8 cellular contexts compared by ENCODE assay signal in genomic region chr6:85452441-85452881, GRCh38. TPM values are rescaled to one million over a fixed set of nuclear protein-coding genes. Genes with fewer than 3 reads are reported as not detected.
DNase-seq lines count a peak whose midpoint lies in the region; ATAC-seq and TF ChIP-seq lines count a peak whose summit lies in the region.

No MANE protein-coding gene starts in this region.

- no peak for ATAC-seq in activated T-cell treated with anti-CD3 and anti-CD28 coated beads, Interleukin-2, amount 50 U/mL, for 4 hours
- ATAC-seq in HG02840 (IDR thresholded peaks at IDR 0.05; ENCODE audit: low FRiP score, unreplicated experiment) (no peak), GM19395 (IDR thresholded peaks at IDR 0.05; ENCODE audit: unreplicated experiment) (no peak)

- H3K4me3 ChIP-seq in adipocyte (ENCODE audit: low read length) (peak overlapping the region; percentile 97), transverse colon (peak overlapping the region in 1 of 4 donors; percentile 65)

- WGBS in transverse colon (ENCODE audit: low coverage in 1 of 2), 2 donors = 30% methylated on average over 5 of the region's 5 CpGs; no CpG with 5 or more reads in 1 of the 2 donors

- no peak for TF ChIP-seq POLR2A in transverse colon (IDR thresholded peaks at IDR 0.05)

- peak overlapping the region; percentile 87 for H3K4me3 Mint-ChIP-seq in activated T-cell treated with anti-CD3 and anti-CD28 coated beads, Interleukin-2, amount 50 U/mL, for 4 hours

- TF ChIP-seq CTCF in transverse colon (IDR thresholded peaks at IDR 0.05) = no peak

- DNase-seq in activated T-cell treated with anti-CD3 and anti-CD28 coated beads, Interleukin-2, amount 50 U/mL, for 4 hours = no peak
- DNase-seq in activated T-cell treated with anti-CD3 and anti-CD28 coated beads for 4 hours = no peak
- DNase-seq in adipocyte (ENCODE audit: low read depth) = peak; percentile 82
- DNase-seq in iris pigment epithelial cell (ENCODE audit: low read depth) = peak; percentile 90
- DNase-seq in transverse colon = no peak
- no peak for DNase-seq in stimulated activated CD8-positive, alpha-beta memory T cell treated with anti-CD3 and anti-CD28 coated beads, Interleukin-4, amount 100 ng/mL, for 48 hours

- H3K27me3 ChIP-seq in adipocyte (replicated peaks; ENCODE audit: control insufficient read depth, insufficient read depth, low read length) (no peaks in the 10 kb centered on the region), transverse colon (peaks cover 14% of the 10 kb centered on the region)

- in situ Hi-C loops in transverse colon (cut with MboI; ENCODE audit: low pct_ligation_motif_present in 1 of 4, low pct_unique_long_range_greater_than_20kb in 1 of 4, low sequenced_read_pairs in 3 of 4) = no loop called here

- H3K9ac ChIP-seq in adipocyte (ENCODE audit: low read length) = peak overlapping the region; percentile 95

- intact Hi-C loops in transverse colon (cut with DNase I; ENCODE audit: low total_unique reads) = no loop called here

- H3K36me3 ChIP-seq in adipocyte (ENCODE audit: control insufficient read depth, insufficient read depth, low read length, severe bottlenecking) (no peaks in the 10 kb centered on the region), transverse colon (no peaks in the 10 kb centered on the region)

- TF ChIP-seq EP300 in transverse colon (IDR thresholded peaks at IDR 0.05; ENCODE audit: low read depth) = no peak

- no peaks in the 10 kb centered on the region for H3K9me3 ChIP-seq in adipocyte (ENCODE audit: control insufficient read depth, low read length)
- no peaks in the 10 kb centered on the region for H3K9me3 ChIP-seq in transverse colon

- H3K27ac ChIP-seq in transverse colon = peak overlapping the region; percentile 62 to 88 (median 86)

- peaks cover 3% of the 10 kb centered on the region for H3K36me3 Mint-ChIP-seq in activated T-cell treated with anti-CD3 and anti-CD28 coated beads, Interleukin-2, amount 50 U/mL, for 4 hours (ENCODE audit: insufficient read depth)

- no peaks in the 10 kb centered on the region for H3K9me3 Mint-ChIP-seq in activated T-cell treated with anti-CD3 and anti-CD28 coated beads, Interleukin-2, amount 50 U/mL, for 4 hours

- H3K4me1 ChIP-seq in adipocyte (ENCODE audit: control insufficient read depth, insufficient read depth, low read length) = peaks cover 41% of the 10 kb centered on the region
- peaks cover 3 to 41% (median 30%) of the 10 kb centered on the region in 4 donors for H3K4me1 ChIP-seq in transverse colon

- H3K4me1 Mint-ChIP-seq in activated T-cell treated with anti-CD3 and anti-CD28 coated beads, Interleukin-2, amount 50 U/mL, for 4 hours (ENCODE audit: low read depth) = peaks cover 53% of the 10 kb centered on the region

- peaks cover 68% of the 10 kb centered on the region for H3K27me3 Mint-ChIP-seq in activated T-cell treated with anti-CD3 and anti-CD28 coated beads, Interleukin-2, amount 50 U/mL, for 4 hours (ENCODE audit: low read depth)

RNA-seq across cellular contexts. Expression of gene NT5E, which starts 2.6 kb away (rescaled TPM):
- total RNA-seq in activated T-cell treated with anti-CD3 and anti-CD28 coated beads, Interleukin-2, amount 50 U/mL, for 4 hours = 10 to 100 TPM in 2 of 3 donors, 1 to 10 TPM in 1; 9.4 to 18.4 (median 13.4) TPM
- 10 to 100 TPM; 10.5 to 71.8 (median 31.5) TPM for total RNA-seq in transverse colon

Comparison
In these comparisons a context has a peak if more than half of its experiments do, and no peak if none do; other contexts are left out.
1. DNase-seq: peak in adipocyte (single experiment) and iris pigment epithelial cell (single experiment); none in activated T-cell treated with anti-CD3 and anti-CD28 coated beads, Interleukin-2, amount 50 U/mL, for 4 hours (single experiment), activated T-cell treated with anti-CD3 and anti-CD28 coated beads for 4 hours (single experiment), transverse colon (single experiment) and stimulated activated CD8-positive, alpha-beta memory T cell treated with anti-CD3 and anti-CD28 coated beads, Interleukin-4, amount 100 ng/mL, for 48 hours (single experiment).